Comparison of ENCODE assay signal across 1 cellular context in genomic region chr11:22666700-22667439, GRCh38.
TF ChIP-seq lines count a peak whose summit lies in the region.

No MANE protein-coding gene starts in this region.

TF ChIP-seq in H1, 55 proteins besides CTCF, POLR2A, EP300 and RAD21 (continued from another document):
- TF ChIP-seq SIX5 (IDR thresholded peaks at IDR 0.05; ENCODE audit: low read depth, low read length) (no peak), SIN3A (conservative IDR thresholded peaks at IDR 0.05 in 1 of 2, IDR thresholded peaks at IDR 0.05 in 1 of 2; ENCODE audit: low read depth in 1 of 2, low read length in 2 of 2) (no peak), MAX (IDR thresholded peaks at IDR 0.05) (0 out of 2 replicates have a peak, but pooled peaks have one; percentile 28), GABPA (IDR thresholded peaks at IDR 0.05; ENCODE audit: borderline replicate concordance, insufficient read depth, low read length) (no peak), TBP (IDR thresholded peaks at IDR 0.05; ENCODE audit: low read depth, low read length) (peak; percentile 67), PHF8 (conservative IDR thresholded peaks at IDR 0.05; ENCODE audit: low read depth, low read length) (no peak; the same call in 1 of the 2 replicates), SP4 (IDR thresholded peaks at IDR 0.05; ENCODE audit: low read length) (no peak), SUZ12 (IDR thresholded peaks at IDR 0.05; ENCODE audit: low read length) (peak; percentile 40; the same call in 1 of the 2 replicates), CTBP2 (IDR thresholded peaks at IDR 0.05; ENCODE audit: borderline replicate concordance, insufficient read depth, insufficient read length, low read length) (no peak), HDAC6 (IDR thresholded peaks at IDR 0.05; ENCODE audit: low read depth, low read length) (no peak), ATF2 (IDR thresholded peaks at IDR 0.05; ENCODE audit: low read length) (no peak), SP2 (IDR thresholded peaks at IDR 0.05; ENCODE audit: low read length) (no peak), ZNF274 (IDR thresholded peaks at IDR 0.05; ENCODE audit: borderline replicate concordance, extremely low read depth, low read length) (no peak), CREB1 (IDR thresholded peaks at IDR 0.05) (no peak), POU5F1 (IDR thresholded peaks at IDR 0.05; ENCODE audit: low read depth, low read length) (no peak), NANOG (IDR thresholded peaks at IDR 0.05; ENCODE audit: insufficient read depth, low read depth, low read length, poor library complexity, severe bottlenecking) (no peak), ASH2L (IDR thresholded peaks at IDR 0.05; ENCODE audit: low read length) (peak; percentile 86), SAP30 (IDR thresholded peaks at IDR 0.05; ENCODE audit: insufficient read depth, insufficient replicate concordance, low read length) (no peak), GTF2F1 (IDR thresholded peaks at IDR 0.05; ENCODE audit: borderline replicate concordance, low read depth, low read length) (no peak), CEBPB (IDR thresholded peaks at IDR 0.05; ENCODE audit: low read depth, low read length) (no peak), TAF1 (IDR thresholded peaks at IDR 0.05; ENCODE audit: low read depth, low read length) (peak; percentile 26; the same call in 1 of the 2 replicates)
TF ChIP-seq in H1: peak in this region for 9.
